20 cellular contexts compared by ENCODE assay signal in the genomic region with DNA sequence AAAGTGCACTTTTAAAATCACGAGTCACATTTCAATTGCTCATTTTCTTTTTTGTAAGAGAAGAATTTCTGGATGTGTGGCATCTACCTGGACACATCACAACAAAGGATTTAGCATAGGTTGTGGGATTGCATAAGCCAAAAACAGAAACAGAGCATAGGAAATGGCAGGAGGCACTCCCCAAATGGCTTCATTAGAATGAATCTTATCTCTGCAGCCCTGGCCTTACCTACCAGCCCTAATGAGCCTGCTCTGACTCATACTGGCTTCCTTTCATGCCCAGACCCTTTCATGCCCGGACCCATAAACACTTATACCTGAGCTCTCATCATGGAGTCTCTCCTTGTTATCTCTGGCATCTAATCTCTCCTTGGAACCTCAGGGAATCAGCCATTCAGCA. TPM values are rescaled to one million over a fixed set of nuclear protein-coding genes. Genes with fewer than 3 reads are reported as not detected.
DNase-seq lines count a peak whose midpoint lies in the region; ATAC-seq and TF ChIP-seq lines count a peak whose summit lies in the region.
"Had no signal": no experiment of that assay in that cellular context is flagged by ENCODE, and none has a peak within 500 bp of the region (broad histone marks: within the 10 kb centered on the region; RNA-seq: fewer than 3 reads in every experiment).

No MANE protein-coding gene starts in this region.

- H3K27me3 ChIP-seq in PC-9 (ENCODE audit: insufficient read depth, low read depth): no peaks in the 10 kb centered on the region

- no peaks in the 10 kb centered on the region for H3K9me2 ChIP-seq in PC-9 (ENCODE audit: insufficient read depth)
- no peaks in the 10 kb centered on the region for H3K9me2 ChIP-seq in OCI-LY7 (ENCODE audit: insufficient read depth, low read length)

- DNase-seq in HPDE6-E6E7 (ENCODE audit: extremely low spot score) (peak; percentile 88), PC-9 (peak; percentile 39 to 49), epithelial cell of prostate (ENCODE audit: low read depth, low spot score) (peak; percentile 43), renal cortical epithelial cell (ENCODE audit: low read depth) (peak; percentile 19), NCI-H2227 (lab: John Stamatoyannopoulos, UW; ENCODE audit: unreplicated experiment) (no peak), OCI-LY7 (ENCODE audit: low spot score) (no peak)
- DNase-seq: CD4-positive, alpha-beta T cell; GDM1; GM23248; HCEC 1CT; MM.1S; NCI-H1105; NCI-H1694; NCI-H2107; NCI-H446; NCI-H748 treated with DMSO at 0.1 percent for 48 hours had no signal

- ATAC-seq in GM21737 (IDR thresholded peaks at IDR 0.05; ENCODE audit: unreplicated experiment): no peak
- ATAC-seq: Right ventricle myocardium inferior had no signal

- H3K36me3 ChIP-seq in PC-9 (ENCODE audit: low read depth) (no peaks in the 10 kb centered on the region), OCI-LY7 (ENCODE audit: insufficient read depth, low read length) (no peaks in the 10 kb centered on the region)

- H2AFZ ChIP-seq in PC-9 (0 out of 2 replicates have a peak overlapping the region, but pooled peaks have one; percentile 12), OCI-LY7 (ENCODE audit: low read length) (no peak overlapping the region)
- H2AFZ ChIP-seq: GM23248 had no signal

- H3K27ac ChIP-seq in PC-9 (no peak overlapping the region; the same call in 1 of the 2 replicates), epithelial cell of prostate (peak overlapping the region; percentile 70), OCI-LY7 (ENCODE audit: low read depth, low read length, poor library complexity, severe bottlenecking) (no peak overlapping the region)
- H3K27ac ChIP-seq: GM23248, KMS-11 had no signal

- TF ChIP-seq CTCF in PC-9 (conservative IDR thresholded peaks at IDR 0.05) (no peak), OCI-LY7 (conservative IDR thresholded peaks at IDR 0.05; ENCODE audit: low read length) (no peak)

- H3K79me2 ChIP-seq in PC-9 (ENCODE audit: low read depth): no peaks in the 10 kb centered on the region
- no peaks in the 10 kb centered on the region for H3K79me2 ChIP-seq in OCI-LY7 (ENCODE audit: insufficient read depth, low read depth, low read length)

- POLR2A ChIA-PET in PC-9 (lab: Charles Lee; ENCODE audit: unreplicated experiment) (no interaction called here), OCI-LY7 (lab: Charles Lee) (no interaction called here)

- H3K4me3 ChIP-seq in PC-9 (no peak overlapping the region), OCI-LY7 (ENCODE audit: low read depth, low read length, poor library complexity, severe bottlenecking) (no peak overlapping the region)
- H3K4me3 ChIP-seq: GM23248 had no signal

- H3K4me2 ChIP-seq in PC-9 (peak overlapping the region; percentile 23; the same call in 1 of the 2 replicates), OCI-LY7 (ENCODE audit: low read length) (no peak overlapping the region)
- H3K4me2 ChIP-seq: KMS-11 had no signal

- H3K9me3 ChIP-seq in PC-9 (ENCODE audit: insufficient read depth, low read depth) (no peaks in the 10 kb centered on the region), OCI-LY7 (ENCODE audit: low read length) (no peaks in the 10 kb centered on the region)

- intact Hi-C loops in PC-9 (cut with micrococcal nuclease; ENCODE audit: unreplicated experiment) (loop anchor here (2.0 kb wide), 3 partner anchors 24 to 114 kb away; partner anchors contain the start of gene SPTLC3), OCI-LY7 (cut with micrococcal nuclease; ENCODE audit: unreplicated experiment) (no loop called here)

- H4K20me1 ChIP-seq in PC-9 (ENCODE audit: insufficient read depth) (no peaks in the 10 kb centered on the region), OCI-LY7 (ENCODE audit: insufficient read depth, low read length) (no peaks in the 10 kb centered on the region)

- H3K4me1 ChIP-seq in PC-9 (replicated peaks; ENCODE audit: insufficient read depth): peaks cover 17% of the 10 kb centered on the region
- H3K4me1 ChIP-seq in OCI-LY7 (ENCODE audit: insufficient read depth, low read length, poor library complexity, severe bottlenecking): no peaks in the 10 kb centered on the region

- CTCF ChIA-PET in PC-9 (lab: Charles Lee): no interaction called here
- CTCF ChIA-PET in OCI-LY7 (lab: Charles Lee; ENCODE audit: unreplicated experiment): no interaction called here

- BruUV-seq in PC-9 (replicated peaks; lab: Mats Ljungman, UMichigan) (no TSS peak), OCI-LY7 (replicated peaks; lab: Mats Ljungman, UMichigan) (no TSS peak)

- no peaks in the 10 kb centered on the region for H3F3A ChIP-seq in PC-9 (ENCODE audit: insufficient read depth, low read depth)

RNA-seq across cellular contexts. Expression of gene SPTLC3, which starts 23.9 kb away (rescaled TPM):
- total RNA-seq in PC-9 (2021): 8.5 and 10.7 TPM in 2 replicates
- total RNA-seq in renal cortical epithelial cell: 4.2 and 46.9 TPM in 2 replicates
- not detected in 2 replicates for total RNA-seq in OCI-LY7 (2014; rRNA removed; shearing (Covaris generic))
- not detected in 2 replicates for total RNA-seq in OCI-LY7 (2022)
- total RNA-seq: B cell had no signal

Comparison
In these comparisons a context has a peak if more than half of its experiments do, and no peak if none do; other contexts are left out.
1. DNase-seq: peak in HPDE6-E6E7 (single experiment), PC-9 (2 of 2), epithelial cell of prostate (single experiment) and renal cortical epithelial cell (single experiment); none in NCI-H2227 (single experiment) and OCI-LY7 (single experiment).